Comparison of ENCODE assay signal across 8 cellular contexts in the genomic region with DNA sequence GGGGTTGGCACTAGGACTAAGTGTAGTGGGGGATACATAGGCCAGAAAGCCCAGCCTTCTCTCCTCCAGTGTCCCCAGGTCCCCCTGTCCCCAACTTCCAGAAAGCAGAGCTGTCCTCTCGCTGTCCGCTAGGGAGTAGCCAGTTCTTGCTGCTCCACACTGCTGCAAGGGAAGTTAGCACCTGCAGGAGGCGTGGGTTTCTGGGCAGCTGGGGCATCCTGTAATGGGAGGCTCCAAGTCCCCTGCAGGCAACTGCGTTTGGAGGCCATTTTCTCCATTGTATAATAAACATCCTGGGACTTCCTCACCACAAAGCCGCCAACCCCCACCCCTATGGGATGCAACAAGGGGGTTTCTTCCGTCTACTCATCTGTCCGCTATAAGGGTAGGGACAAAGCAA. TPM values are rescaled to one million over a fixed set of nuclear protein-coding genes. Genes with fewer than 3 reads are reported as not detected.
DNase-seq lines count a peak whose midpoint lies in the region; ATAC-seq and TF ChIP-seq lines count a peak whose summit lies in the region.

No MANE protein-coding gene starts in this region.

- TF ChIP-seq CTCF in AG10803 (conservative IDR thresholded peaks at IDR 0.05; ENCODE audit: low read length), result peak; percentile 33

- no peaks in the 10 kb centered on the region for H3K9me3 ChIP-seq in T-helper 17 cell (ENCODE audit: control insufficient read depth, low read length, poor library complexity, severe bottlenecking)

- ATAC-seq in T-helper 17 cell, result no peak
- no peak for ATAC-seq in GM18498 (IDR thresholded peaks at IDR 0.05; ENCODE audit: unreplicated experiment)

- H3K36me3 Mint-ChIP-seq in T-helper 17 cell (ENCODE audit: low read depth), result peaks cover 13% of the 10 kb centered on the region

- POLR2A ChIA-PET in HEK293T (lab: Yijun Ruan, JAX), result no interaction called here

- H3K4me3 Mint-ChIP-seq in T-helper 17 cell, result peak overlapping the region; percentile 89

- peaks cover 53% of the 10 kb centered on the region for H3K27me3 Mint-ChIP-seq in T-helper 17 cell

- H3K27ac Mint-ChIP-seq in T-helper 17 cell, result no peak overlapping the region

- no peak for DNase-seq in AG10803 (ENCODE audit: low read depth)
- peak; percentile 71 for DNase-seq in HEK293T (ENCODE audit: extremely low spot score)
- no peak for DNase-seq in T-helper 17 cell
- DNase-seq in iPS-NIHi7 (ENCODE audit: extremely low spot score), result peak; percentile 84
- no peak for DNase-seq in MV-4-11 (lab: John Stamatoyannopoulos, UW)
- no peak for DNase-seq in cortex of kidney (lab: John Stamatoyannopoulos, UW)
- no peak for DNase-seq in stimulated activated CD4-positive, alpha-beta T cell treated with anti-CD3 and anti-CD28 coated beads, Interleukin-1b, Interleukin-23, amount 100 ng/mL, for 48 hours

- peaks cover 9% of the 10 kb centered on the region for H3K4me1 Mint-ChIP-seq in T-helper 17 cell

- CTCF ChIA-PET in HEK293T (lab: Yijun Ruan, JAX), result interaction anchor here (1.4 kb wide), 1 partner anchor 35 kb away, joined by 5 read pairs; no protein-coding TSS in a partner anchor

- H3K4me3 ChIP-seq in AG10803 (ENCODE audit: low read length), result no peak overlapping the region

TF ChIP-seq in HEK293T, 16 proteins besides CTCF, POLR2A, EP300 and RAD21:
- no peak for TF ChIP-seq L3MBTL2 (conservative IDR thresholded peaks at IDR 0.05)
- no peak for TF ChIP-seq ARNT (IDR thresholded peaks at IDR 0.05)
- no peak for TF ChIP-seq FOXK2 (IDR thresholded peaks at IDR 0.05)
- TF ChIP-seq ZNF384 (IDR thresholded peaks at IDR 0.05), result no peak
- no peak for TF ChIP-seq NFRKB (IDR thresholded peaks at IDR 0.05)
- TF ChIP-seq BHLHE40 (IDR thresholded peaks at IDR 0.05; ENCODE audit: borderline replicate concordance), result no peak
- no peak for TF ChIP-seq TARDBP (IDR thresholded peaks at IDR 0.05)
- TF ChIP-seq SP1 (IDR thresholded peaks at IDR 0.05), result no peak
- no peak for TF ChIP-seq FOXA1 (IDR thresholded peaks at IDR 0.05)
- no peak for TF ChIP-seq LEF1 (IDR thresholded peaks at IDR 0.05; ENCODE audit: borderline replicate concordance)
- no peak for TF ChIP-seq HDGF (IDR thresholded peaks at IDR 0.05; ENCODE audit: borderline replicate concordance)
- no peak for TF ChIP-seq ELF4 (IDR thresholded peaks at IDR 0.05)
- TF ChIP-seq CTBP1 (IDR thresholded peaks at IDR 0.05; ENCODE audit: borderline replicate concordance), result no peak

RNA-seq across cellular contexts. Expression of gene RPRML, which starts 1.7 kb away (rescaled TPM):
- not detected for total RNA-seq in T-helper 17 cell

RNA-seq across cellular contexts. Expression of gene GOSR2, which starts 54.4 kb away (rescaled TPM):
- total RNA-seq in T-helper 17 cell, result 10 to 100 TPM; 54.5 to 57.9 TPM

Comparison
In these comparisons a context has a peak if more than half of its experiments do, and no peak if none do; other contexts are left out.
1. DNase-seq: peak in HEK293T (single experiment) and iPS-NIHi7 (single experiment); none in AG10803 (single experiment), T-helper 17 cell (0 of 3), MV-4-11 (single experiment), cortex of kidney (single experiment) and stimulated activated CD4-positive, alpha-beta T cell treated with anti-CD3 and anti-CD28 coated beads, Interleukin-1b, Interleukin-23, amount 100 ng/mL, for 48 hours (single experiment).